In the genomic region with DNA sequence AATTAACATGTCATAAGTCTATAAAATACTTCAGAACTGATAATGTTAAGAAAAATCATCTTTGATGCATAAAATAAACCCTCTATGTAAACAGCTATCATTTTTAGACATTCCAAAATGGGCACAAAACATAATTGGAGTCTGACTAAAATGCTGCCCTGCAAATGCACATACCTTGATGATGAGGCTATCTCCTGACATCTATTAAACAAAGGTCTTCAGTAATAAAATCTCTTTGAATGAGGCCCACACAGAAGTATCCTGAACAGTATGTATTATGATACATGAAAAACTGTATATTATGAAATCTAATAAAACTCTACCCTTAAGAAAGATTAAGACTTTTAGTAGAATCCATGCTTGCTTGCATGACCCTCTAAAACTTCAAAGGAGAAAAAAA, we compare ENCODE assay signal across 20 cellular contexts.
DNase-seq lines count a peak whose midpoint lies in the region; ATAC-seq and TF ChIP-seq lines count a peak whose summit lies in the region.
"Had no signal": no experiment of that assay in that cellular context is flagged by ENCODE, and none has a peak within 500 bp of the region (broad histone marks: within the 10 kb centered on the region; RNA-seq: fewer than 3 reads in every experiment).

No MANE protein-coding gene starts in this region.

- BruUV-seq in PC-3 (replicated peaks; lab: Mats Ljungman, UMichigan): no TSS peak

- H3K9ac ChIP-seq in PC-3 (ENCODE audit: low read length): no peak overlapping the region

- H4K20me1 ChIP-seq in PC-3 (ENCODE audit: low read length): no peaks in the 10 kb centered on the region

- no peaks in the 10 kb centered on the region for H3K79me2 ChIP-seq in PC-3 (ENCODE audit: low read length)

- H3K27me3 ChIP-seq in PC-3 (ENCODE audit: low read length): no peaks in the 10 kb centered on the region
- H3K27me3 ChIP-seq: brain microvascular endothelial cell, pancreas, upper lobe of left lung had no signal

- CTCF ChIA-PET in PC-3 (lab: Charles Lee): no interaction called here

- DNase-seq in HCEC 1CT (peak; percentile 17), PC-3 (peak; percentile 73), foreskin melanocyte (peak; percentile 14), DMS79 treated with DMSO at 0.1 percent for 48 hours (lab: John Stamatoyannopoulos, UW) (no peak), Ammon's horn (ENCODE audit: low spot score) (no peak)
- DNase-seq: activated CD4-positive, alpha-beta T cell treated with anti-CD3 and anti-CD28 coated beads for 48 hours; activated T-cell treated with anti-CD3 and anti-CD28 coated beads, Interleukin-2, amount 50 U/mL, for 4 hours; brain microvascular endothelial cell; CD4-positive, alpha-beta T cell; H9; NCI-H1436; NCI-H2107; NCI-H524 treated with DMSO at 0.1 percent for 48 hours; pancreas; stimulated activated CD4-positive, alpha-beta T cell treated with anti-CD3 and anti-CD28 coated beads, Interleukin-12 subunit alpha, Interleukin-12 subunit beta, amount 100 ng/mL, for 4 hours; stimulated activated CD4-positive, alpha-beta T cell treated with anti-CD3 and anti-CD28 coated beads, Interleukin-4, amount 100 ng/mL, for 1 hour; upper lobe of left lung had no signal

- H2AFZ ChIP-seq in PC-3 (ENCODE audit: low read length): no peak overlapping the region

- no peaks in the 10 kb centered on the region for H3K36me3 ChIP-seq in PC-3 (ENCODE audit: low read depth, low read length)
- H3K36me3 ChIP-seq: brain microvascular endothelial cell, pancreas, upper lobe of left lung had no signal

- POLR2A ChIA-PET in PC-3 (lab: Charles Lee; ENCODE audit: unreplicated experiment): no interaction called here

- H3K4me3 ChIP-seq in PC-3 (ENCODE audit: low read length): no peak overlapping the region
- H3K4me3 ChIP-seq: pancreas, upper lobe of left lung had no signal

- no peaks in the 10 kb centered on the region for H3K9me3 ChIP-seq in PC-3 (ENCODE audit: low read length)
- H3K9me3 ChIP-seq: pancreas, upper lobe of left lung had no signal

- intact Hi-C loops in PC-3 (cut with micrococcal nuclease): loop anchor here (2.0 kb wide), 3 partner anchors 19 to 55 kb away; no protein-coding TSS in a partner anchor

- no peak for TF ChIP-seq CTCF in PC-3 (conservative IDR thresholded peaks at IDR 0.05; ENCODE audit: low read depth, low read length)

- H3K27ac ChIP-seq in PC-3 (ENCODE audit: low read length): peak overlapping the region; percentile 23; the same call in 1 of the 2 replicates
- H3K27ac ChIP-seq: brain microvascular endothelial cell, pancreas, upper lobe of left lung had no signal

- peaks cover 12% of the 10 kb centered on the region for H3K4me1 ChIP-seq in PC-3 (ENCODE audit: insufficient read depth, low read length)

- peak overlapping the region; percentile 7 for H3K4me2 ChIP-seq in PC-3 (ENCODE audit: low read length)

- no peaks in the 10 kb centered on the region for H3K9me2 ChIP-seq in PC-3 (replicated peaks; ENCODE audit: low read length)

- ATAC-seq in PC-3 (peak; percentile 100), GM19452 (IDR thresholded peaks at IDR 0.05; ENCODE audit: unreplicated experiment) (no peak)
- ATAC-seq in activated CD4-positive, CD25-positive, alpha-beta regulatory T cell treated with anti-CD3 and anti-CD28 coated beads, Interleukin-2, amount 50 U/mL, for 24 hours: no peak
- ATAC-seq: activated T-cell treated with anti-CD3 and anti-CD28 coated beads, Interleukin-2, amount 50 U/mL, for 4 hours; pancreas; Right ventricle myocardium inferior had no signal

- H3F3A ChIP-seq in PC-3 (ENCODE audit: low read length, unreplicated experiment): no peaks in the 10 kb centered on the region

Comparison
In these comparisons a context has a peak if more than half of its experiments do, and no peak if none do; other contexts are left out.
1. DNase-seq: peak in HCEC 1CT (single experiment), PC-3 (single experiment) and foreskin melanocyte (single experiment); none in DMS79 treated with DMSO at 0.1 percent for 48 hours (single experiment) and Ammon's horn (single experiment).